Comparison of ENCODE assay signal across 6 cellular contexts in the genomic region with DNA sequence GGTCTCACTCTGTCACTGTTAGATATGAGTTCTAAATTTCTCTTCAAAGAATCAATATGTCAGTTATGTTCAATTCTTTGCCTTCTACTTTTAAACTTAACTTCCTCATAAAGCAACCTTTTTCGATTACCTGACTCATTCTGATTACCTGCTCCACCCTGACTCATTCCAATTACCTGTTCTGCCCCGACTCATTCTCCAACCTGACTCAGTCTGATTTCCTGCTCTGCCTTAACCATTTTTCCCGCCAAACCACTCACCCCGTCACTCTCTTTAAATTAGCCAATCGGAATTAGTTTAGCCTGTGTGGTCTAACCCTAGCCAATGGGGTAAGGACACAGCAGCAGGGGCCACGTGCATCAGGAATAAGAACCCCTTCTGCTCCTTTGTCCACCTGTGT.
A peak's percentile ranks its signal among the peaks of the same experiment; 100 is the strongest.
DNase-seq lines count a peak whose midpoint lies in the region; ATAC-seq and TF ChIP-seq lines count a peak whose summit lies in the region.
"Not testable (repeated sequence)": the region's sequence is repeated elsewhere in the genome, so short reads cannot be mapped to it uniquely, and the experiment has no call there.

No MANE protein-coding gene starts in this region.

- H3K27me3 Mint-ChIP-seq in activated naive CD4-positive, alpha-beta T cell treated with anti-CD3 and anti-CD28 coated beads for 36 hours (ENCODE audit: low read depth); endodermal cell (ENCODE audit: insufficient read depth): not testable (repeated sequence)

- not testable (repeated sequence) for H2AFZ ChIP-seq in PC-3 (ENCODE audit: low read length)

- not testable (repeated sequence) for H3K79me2 ChIP-seq in PC-3 (ENCODE audit: low read length)

- intact Hi-C loops in PC-3 (cut with micrococcal nuclease); activated naive CD4-positive, alpha-beta T cell treated with anti-CD3 and anti-CD28 coated beads for 36 hours (cut with micrococcal nuclease): not testable (repeated sequence)

- not testable (repeated sequence) for H3K27ac ChIP-seq in PC-3 (ENCODE audit: low read length); endodermal cell (ENCODE audit: low read depth, low read length)

- CTCF ChIA-PET in PC-3 (lab: Charles Lee); activated naive CD4-positive, alpha-beta T cell treated with anti-CD3 and anti-CD28 coated beads for 36 hours (lab: Charles Lee): not testable (repeated sequence)

- not testable (repeated sequence) for H3K9me2 ChIP-seq in PC-3 (replicated peaks; ENCODE audit: low read length)

- H3K4me3 Mint-ChIP-seq in activated naive CD4-positive, alpha-beta T cell treated with anti-CD3 and anti-CD28 coated beads for 36 hours; endodermal cell: not testable (repeated sequence)

- H3K4me2 ChIP-seq in PC-3 (ENCODE audit: low read length), result not testable (repeated sequence)

- WGBS in endodermal cell (ENCODE audit: insufficient coverage in 1 of 2, insufficient read length in 1 of 2), 2 experiments, result 95 to 97% methylated on average over 5 to 6 of the region's 6 CpGs

- H3K27ac Mint-ChIP-seq in activated naive CD4-positive, alpha-beta T cell treated with anti-CD3 and anti-CD28 coated beads for 36 hours; endodermal cell: not testable (repeated sequence)

- not testable (repeated sequence) for H3F3A ChIP-seq in PC-3 (ENCODE audit: low read length, unreplicated experiment)

- H3K4me3 ChIP-seq in PC-3 (ENCODE audit: low read length), result not testable (repeated sequence)
- peak overlapping the region; percentile 47 for H3K4me3 ChIP-seq in endodermal cell (ENCODE audit: low read length)

- not testable (repeated sequence) for H3K36me3 Mint-ChIP-seq in activated naive CD4-positive, alpha-beta T cell treated with anti-CD3 and anti-CD28 coated beads for 36 hours (ENCODE audit: low read depth); endodermal cell (ENCODE audit: low read depth)

- not testable (repeated sequence) for H3K9me3 Mint-ChIP-seq in activated naive CD4-positive, alpha-beta T cell treated with anti-CD3 and anti-CD28 coated beads for 36 hours
- peaks cover 19% of the 10 kb centered on the region for H3K9me3 Mint-ChIP-seq in endodermal cell

- not testable (repeated sequence) for H3K9me3 ChIP-seq in PC-3 (ENCODE audit: low read length)
- H3K9me3 ChIP-seq in endodermal cell (ENCODE audit: control insufficient read depth, low read length), result peaks cover 32% of the 10 kb centered on the region

- H3K27me3 ChIP-seq in PC-3 (ENCODE audit: low read length); endodermal cell (ENCODE audit: control insufficient read depth, insufficient read depth, low read length, poor library complexity, severe bottlenecking): not testable (repeated sequence)

- POLR2A ChIA-PET in PC-3 (lab: Charles Lee; ENCODE audit: unreplicated experiment), result not testable (repeated sequence)

- not testable (repeated sequence) for H4K20me1 ChIP-seq in PC-3 (ENCODE audit: low read length)

- not testable (repeated sequence) for ATAC-seq in PC-3
- peak; percentile 58 for ATAC-seq in esophagus mucosa

- not testable (repeated sequence) for BruUV-seq in PC-3 (replicated peaks; lab: Mats Ljungman, UMichigan)

- H3K36me3 ChIP-seq in PC-3 (ENCODE audit: low read depth, low read length); endodermal cell (ENCODE audit: control insufficient read depth, insufficient read depth, low read length): not testable (repeated sequence)

- not testable (repeated sequence) for H3K9ac ChIP-seq in PC-3 (ENCODE audit: low read length); endodermal cell (ENCODE audit: extremely low read depth, low read length, poor library complexity, severe bottlenecking)

- not testable (repeated sequence) for H3K4me1 Mint-ChIP-seq in activated naive CD4-positive, alpha-beta T cell treated with anti-CD3 and anti-CD28 coated beads for 36 hours (ENCODE audit: low read depth)
- H3K4me1 Mint-ChIP-seq in endodermal cell, result peaks cover 32% of the 10 kb centered on the region

- DNase-seq in DMS53 (lab: John Stamatoyannopoulos, UW) (peak; percentile 64), PC-3 (peak; percentile 61), kidney tubule cell (ENCODE audit: low spot score) (peak; percentile 44)
- peak; percentile 7 for DNase-seq in activated naive CD4-positive, alpha-beta T cell treated with anti-CD3 and anti-CD28 coated beads for 36 hours
- DNase-seq in endodermal cell, result not testable (repeated sequence)

- not testable (repeated sequence) for H3K4me1 ChIP-seq in PC-3 (ENCODE audit: insufficient read depth, low read length); endodermal cell (ENCODE audit: control insufficient read depth, insufficient read depth, low read length)

- not testable (repeated sequence) for TF ChIP-seq CTCF in PC-3 (conservative IDR thresholded peaks at IDR 0.05; ENCODE audit: low read depth, low read length); endodermal cell (conservative IDR thresholded peaks at IDR 0.05)
